Comparison of ENCODE assay signal across 11 cellular contexts in genomic region chr22:42958937-42959336, GRCh38. TPM values are rescaled to one million over a fixed set of nuclear protein-coding genes. Genes with fewer than 3 reads are reported as not detected.
DNase-seq lines count a peak whose midpoint lies in the region; ATAC-seq and TF ChIP-seq lines count a peak whose summit lies in the region.
"Had no signal": no experiment of that assay in that cellular context is flagged by ENCODE, and none has a peak within 500 bp of the region (broad histone marks: within the 10 kb centered on the region; RNA-seq: fewer than 3 reads in every experiment).

No MANE protein-coding gene starts in this region.

- DNase-seq in CD4-positive, CD25-positive, alpha-beta regulatory T cell = no peak
- DNase-seq in Peyer's patch (no peak), epithelial cell of proximal tubule (ENCODE audit: low read depth) (no peak), progenitor cell of endocrine pancreas (ENCODE audit: low spot score, unreplicated experiment) (no peak), epidermal melanocyte (ENCODE audit: insufficient read length, low spot score) (no peak), NOMO-1 treated with DMSO at 0.1 percent for 48 hours (lab: John Stamatoyannopoulos, UW; ENCODE audit: unreplicated experiment) (no peak), H4 (ENCODE audit: low spot score) (no peak)
- DNase-seq: NCI-H1694, ovary, WERI-Rb-1 had no signal

- H3K36me3 ChIP-seq in CD4-positive, CD25-positive, alpha-beta regulatory T cell (ENCODE audit: control insufficient read depth, insufficient read depth, low read length) = no peaks in the 10 kb centered on the region
- no peaks in the 10 kb centered on the region for H3K36me3 ChIP-seq in Peyer's patch
- H3K36me3 ChIP-seq: ovary had no signal

- no peak for TF ChIP-seq POLR2A in Peyer's patch (IDR thresholded peaks at IDR 0.05)

- no peaks in the 10 kb centered on the region for H3K4me1 ChIP-seq in CD4-positive, CD25-positive, alpha-beta regulatory T cell (ENCODE audit: control insufficient read depth, insufficient read depth, low read length, poor library complexity, severe bottlenecking)
- peaks cover 0 to 56% (median 4%) of the 10 kb centered on the region in 4 donors for H3K4me1 ChIP-seq in Peyer's patch

- no peaks in the 10 kb centered on the region for H3K9me3 Mint-ChIP-seq in CD4-positive, CD25-positive, alpha-beta regulatory T cell
- peaks cover 6% of the 10 kb centered on the region for H3K9me3 Mint-ChIP-seq in progenitor cell of endocrine pancreas (ENCODE audit: low read depth)

- H3K4me1 Mint-ChIP-seq in CD4-positive, CD25-positive, alpha-beta regulatory T cell = peaks cover 36 to 78% (median 44%) of the 10 kb centered on the region in 4 donors
- H3K4me1 Mint-ChIP-seq in progenitor cell of endocrine pancreas (ENCODE audit: low read depth) = peaks cover 60% of the 10 kb centered on the region

- H3K4me3 Mint-ChIP-seq in CD4-positive, CD25-positive, alpha-beta regulatory T cell = no peak overlapping the region
- peak overlapping the region; percentile 64 for H3K4me3 Mint-ChIP-seq in progenitor cell of endocrine pancreas (ENCODE audit: low read depth)

- H3K27me3 Mint-ChIP-seq in CD4-positive, CD25-positive, alpha-beta regulatory T cell = no peaks in the 10 kb centered on the region
- no peaks in the 10 kb centered on the region for H3K27me3 Mint-ChIP-seq in progenitor cell of endocrine pancreas

- TF ChIP-seq CTCF in Peyer's patch (IDR thresholded peaks at IDR 0.05) (no peak), epithelial cell of proximal tubule (conservative IDR thresholded peaks at IDR 0.05; ENCODE audit: low read depth, low read length) (no peak), progenitor cell of endocrine pancreas (IDR thresholded peaks at IDR 0.05; ENCODE audit: unreplicated experiment) (no peak)

- no peak for ATAC-seq in CD4-positive, CD25-positive, alpha-beta regulatory T cell (ENCODE audit: low read depth in 2 of 2)
- no peak for ATAC-seq in HG03159 (IDR thresholded peaks at IDR 0.05; ENCODE audit: unreplicated experiment)

- no peak overlapping the region for H3K4me3 ChIP-seq in CD4-positive, CD25-positive, alpha-beta regulatory T cell (ENCODE audit: low read depth, low read length)
- peak overlapping the region in 2 of 4 donors; percentile 34 to 39 for H3K4me3 ChIP-seq in Peyer's patch
- peak overlapping the region; percentile 49 for H3K4me3 ChIP-seq in epithelial cell of proximal tubule (ENCODE audit: low read depth, low read length)
- H3K4me3 ChIP-seq: ovary had no signal

- peak overlapping the region; percentile 4 to 56 (median 11) for H3K27ac Mint-ChIP-seq in CD4-positive, CD25-positive, alpha-beta regulatory T cell
- H3K27ac Mint-ChIP-seq in progenitor cell of endocrine pancreas = peak overlapping the region; percentile 94

- peaks cover 31% of the 10 kb centered on the region for H3K36me3 Mint-ChIP-seq in CD4-positive, CD25-positive, alpha-beta regulatory T cell
- peaks cover 3% of the 10 kb centered on the region for H3K36me3 Mint-ChIP-seq in progenitor cell of endocrine pancreas (ENCODE audit: insufficient read depth)

- no peaks in the 10 kb centered on the region for H3K27me3 ChIP-seq in CD4-positive, CD25-positive, alpha-beta regulatory T cell (ENCODE audit: control insufficient read depth, insufficient read depth, low read length)
- H3K27me3 ChIP-seq in Peyer's patch = no peaks in the 10 kb centered on the region
- H3K27me3 ChIP-seq: ovary had no signal

- no peak overlapping the region for H3K27ac ChIP-seq in CD4-positive, CD25-positive, alpha-beta regulatory T cell (ENCODE audit: insufficient read depth, low read length, poor library complexity, severe bottlenecking)
- peak overlapping the region in 3 of 4 donors; percentile 41 to 74 (median 74) for H3K27ac ChIP-seq in Peyer's patch
- H3K27ac ChIP-seq: ovary, WERI-Rb-1 had no signal

- H3K9me3 ChIP-seq in CD4-positive, CD25-positive, alpha-beta regulatory T cell (ENCODE audit: control insufficient read depth in 2 of 2, low read length in 2 of 2) = no peaks in the 10 kb centered on the region
- no peaks in the 10 kb centered on the region for H3K9me3 ChIP-seq in Peyer's patch
- H3K9me3 ChIP-seq: ovary had no signal

RNA-seq across cellular contexts. Expression of gene PACSIN2, which starts 56.0 kb away (rescaled TPM):
- 60.8 TPM for total RNA-seq in CD4-positive, CD25-positive, alpha-beta regulatory T cell
- polyA plus RNA-seq in CD4-positive, CD25-positive, alpha-beta regulatory T cell = 10 to 100 TPM; 27.5 to 38.1 (median 34.7) TPM
- total RNA-seq in Peyer's patch (100 to 1,000 TPM in 3 of 4 donors, 10 to 100 TPM in 1; 58.0 to 149 (median 110) TPM), epithelial cell of proximal tubule (47.5 and 63.0 TPM in 2 replicates), progenitor cell of endocrine pancreas (53.9 and 61.0 TPM in 2 replicates)
- 52.4 and 56.9 TPM in 2 replicates for total RNA-seq in H4 (2014; rRNA removed; shearing (Covaris generic))
